In genomic region chr5:37208883-37209808, GRCh38 we compare ENCODE assay signal across 1 cellular context.
TF ChIP-seq lines count a peak whose summit lies in the region.

No MANE protein-coding gene starts in this region.

TF ChIP-seq in GM23338, 12 proteins besides CTCF, POLR2A, EP300 and RAD21 (continued from another document):
- no peak for TF ChIP-seq ZNF462 (CRISPR knock-in tag; IDR thresholded peaks at IDR 0.05)
- TF ChIP-seq, protein P1, sequence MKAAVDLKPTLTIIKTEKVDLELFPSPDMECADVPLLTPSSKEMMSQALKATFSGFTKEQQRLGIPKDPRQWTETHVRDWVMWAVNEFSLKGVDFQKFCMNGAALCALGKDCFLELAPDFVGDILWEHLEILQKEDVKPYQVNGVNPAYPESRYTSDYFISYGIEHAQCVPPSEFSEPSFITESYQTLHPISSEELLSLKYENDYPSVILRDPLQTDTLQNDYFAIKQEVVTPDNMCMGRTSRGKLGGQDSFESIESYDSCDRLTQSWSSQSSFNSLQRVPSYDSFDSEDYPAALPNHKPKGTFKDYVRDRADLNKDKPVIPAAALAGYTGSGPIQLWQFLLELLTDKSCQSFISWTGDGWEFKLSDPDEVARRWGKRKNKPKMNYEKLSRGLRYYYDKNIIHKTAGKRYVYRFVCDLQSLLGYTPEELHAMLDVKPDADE (IDR thresholded peaks at IDR 0.05): no peak
